Comparison of ENCODE assay signal across 8 cellular contexts in the genomic region with DNA sequence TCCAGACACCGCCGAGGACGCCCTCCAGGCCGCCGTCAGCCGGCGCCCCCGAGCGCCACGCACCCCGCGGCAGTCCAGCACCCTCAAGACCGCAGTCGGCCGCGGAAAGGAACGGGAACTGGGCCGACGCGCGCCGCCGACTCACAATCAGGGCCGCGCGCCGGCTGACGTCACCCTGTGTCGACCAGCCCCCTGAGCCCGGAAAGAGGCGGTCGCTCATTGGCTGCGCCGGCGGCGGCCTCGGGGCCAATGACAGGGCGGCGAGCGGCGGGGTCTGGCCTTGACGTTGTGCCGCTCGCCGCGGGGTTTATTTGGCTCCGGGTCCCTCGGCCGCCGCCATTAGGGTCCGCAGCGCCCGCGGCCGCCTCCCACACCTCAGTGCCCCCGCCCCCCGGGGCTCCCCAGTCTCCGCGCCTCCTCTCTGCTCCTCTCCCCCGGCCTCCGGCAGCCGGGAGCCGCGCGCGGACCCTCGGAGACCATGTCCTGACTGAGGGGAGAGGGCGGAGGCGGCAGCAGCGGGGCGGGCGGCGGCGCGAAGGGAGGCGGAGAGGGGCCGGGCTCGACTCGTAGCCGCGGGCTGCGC. TPM values are rescaled to one million over a fixed set of nuclear protein-coding genes. Genes with fewer than 3 reads are reported as not detected.
DNase-seq lines count a peak whose midpoint lies in the region; ATAC-seq and TF ChIP-seq lines count a peak whose summit lies in the region.

No MANE protein-coding gene starts in this region.

- DNase-seq in DMS114 treated with DMSO at 0.1 percent for 48 hours (lab: John Stamatoyannopoulos, UW; ENCODE audit: unreplicated experiment) (peak; percentile 91), HuH-7.5 (ENCODE audit: low spot score) (peak; percentile 98), OCI-M1 (lab: John Stamatoyannopoulos, UW) (peak; percentile 98), erythroblast (lab: John Stamatoyannopoulos, UW) (peak; percentile 98 to 99), mucosa of gallbladder (ENCODE audit: low spot score) (peak; percentile 98)
- peak; percentile 97 for DNase-seq in activated T-cell treated with anti-CD3 and anti-CD28 coated beads, Interleukin-2, amount 50 U/mL, for 1 hour
- peak; percentile 95 for DNase-seq in stimulated activated CD8-positive, alpha-beta memory T cell treated with anti-CD3 and anti-CD28 coated beads, Interleukin-4, amount 100 ng/mL, for 24 hours (ENCODE audit: low read depth)

- peak; percentile 96 for ATAC-seq in GM21528 (IDR thresholded peaks at IDR 0.05; ENCODE audit: low FRiP score, unreplicated experiment)

- TF ChIP-seq POLR2A in erythroblast (IDR thresholded peaks at IDR 0.05; ENCODE audit: low read length), result peak; percentile 97

RNA-seq across cellular contexts. Expression of a gene that starts 25.2 kb away (rescaled TPM):
- total RNA-seq in mucosa of gallbladder, result 17.7 TPM

Comparison
In these comparisons a context has a peak if more than half of its experiments do, and no peak if none do; other contexts are left out.
1. Peak in every context shown above with its lines: DNase-seq and ATAC-seq.